Comparison of ENCODE assay signal across 15 cellular contexts in genomic region chr10:129969528-129970264, GRCh38. TPM values are rescaled to one million over a fixed set of nuclear protein-coding genes. Genes with fewer than 3 reads are reported as not detected.
A peak's percentile ranks its signal among the peaks of the same experiment; 100 is the strongest.
DNase-seq lines count a peak whose midpoint lies in the region; TF ChIP-seq lines count a peak whose summit lies in the region.
"Had no signal": no experiment of that assay in that cellular context is flagged by ENCODE, and none has a peak within 500 bp of the region (broad histone marks: within the 10 kb centered on the region; RNA-seq: fewer than 3 reads in every experiment).

No MANE protein-coding gene starts in this region.

- no peak overlapping the region for H2AFZ ChIP-seq in neural progenitor cell (replicated peaks)

- CTCF ChIA-PET in RWPE1 (lab: Yijun Ruan, JAX): interaction anchor here (0.8 to 1.6 kb wide), 4 partner anchors 81 to 381 kb away, joined by 3 to 5 read pairs (median 4); partner anchors contain the start of gene GLRX3

- peaks cover 81% of the 10 kb centered on the region for H4K20me1 ChIP-seq in neural progenitor cell (ENCODE audit: low read depth)

- H3K27ac Mint-ChIP-seq in endothelial cell (ENCODE audit: unreplicated experiment) (no peak overlapping the region), neural progenitor cell (no peak overlapping the region)

- H3F3A ChIP-seq in neural progenitor cell (ENCODE audit: low read depth): peaks cover 39% of the 10 kb centered on the region

- H3K27me3 Mint-ChIP-seq in endothelial cell (ENCODE audit: unreplicated experiment) (peaks cover 20% of the 10 kb centered on the region), neural progenitor cell (ENCODE audit: insufficient read depth, low read depth) (peaks cover 71% of the 10 kb centered on the region)

- no peaks in the 10 kb centered on the region for H3K36me3 ChIP-seq in HUES6 (ENCODE audit: control insufficient read depth, insufficient read depth, low read length)
- H3K36me3 ChIP-seq in neural progenitor cell: no peaks in the 10 kb centered on the region

- H3K4me1 Mint-ChIP-seq in endothelial cell (ENCODE audit: unreplicated experiment): peaks cover 21% of the 10 kb centered on the region
- H3K4me1 Mint-ChIP-seq in neural progenitor cell: peaks cover 27% of the 10 kb centered on the region

- DNase-seq in DMS 273 (lab: John Stamatoyannopoulos, UW; ENCODE audit: unreplicated experiment) (peak; percentile 56), DMS 273 treated with DMSO at 0.1 percent for 48 hours (lab: John Stamatoyannopoulos, UW) (no peak), endothelial cell (ENCODE audit: low spot score) (no peak), neural progenitor cell (ENCODE audit: low spot score) (peak; percentile 64), T1000 (lab: John Stamatoyannopoulos, UW) (no peak), RWPE1 (ENCODE audit: low spot score) (no peak), medulla oblongata (ENCODE audit: extremely low spot score) (no peak)
- DNase-seq: activated T-cell treated with anti-CD3 and anti-CD28 coated beads for 4 hours; central memory CD4-positive, alpha-beta T cell; kidney; NCI-H2081 treated with DMSO at 0.1 percent for 48 hours; stimulated activated CD4-positive, alpha-beta T cell treated with anti-CD3 and anti-CD28 coated beads, Interleukin-4, amount 100 ng/mL, for 4 hours had no signal

- H3K9me3 ChIP-seq in HUES6 (ENCODE audit: control insufficient read depth, insufficient read depth, low read depth, low read length) (no peaks in the 10 kb centered on the region), neural progenitor cell (ENCODE audit: low read depth) (no peaks in the 10 kb centered on the region)

- POLR2A ChIA-PET in RWPE1 (lab: Yijun Ruan, JAX; ENCODE audit: low non-redundant PET): no interaction called here

- H3K9me3 Mint-ChIP-seq in endothelial cell (ENCODE audit: unreplicated experiment) (no peaks in the 10 kb centered on the region), neural progenitor cell (no peaks in the 10 kb centered on the region)

- H3K36me3 Mint-ChIP-seq in endothelial cell (ENCODE audit: low read depth, unreplicated experiment): peaks cover 4% of the 10 kb centered on the region
- H3K36me3 Mint-ChIP-seq in neural progenitor cell: no peaks in the 10 kb centered on the region

- H3K27ac ChIP-seq in HUES6 (ENCODE audit: low read depth, low read length) (no peak overlapping the region), neural progenitor cell (no peak overlapping the region), RWPE1 (no peak overlapping the region)
- H3K27ac ChIP-seq: 22Rv1 had no signal

- H3K4me3 Mint-ChIP-seq in endothelial cell (ENCODE audit: unreplicated experiment): peak overlapping the region; percentile 67
- H3K4me3 Mint-ChIP-seq in neural progenitor cell: peak overlapping the region; percentile 52

- H3K79me2 ChIP-seq in neural progenitor cell (ENCODE audit: low read depth): no peaks in the 10 kb centered on the region

- H3K27me3 ChIP-seq in HUES6 (ENCODE audit: control insufficient read depth, insufficient read depth, low read length): peaks cover 99% of the 10 kb centered on the region
- peaks cover 100% of the 10 kb centered on the region for H3K27me3 ChIP-seq in neural progenitor cell

- no peak overlapping the region for H3K9ac ChIP-seq in HUES6 (ENCODE audit: low read length)
- no peak overlapping the region for H3K9ac ChIP-seq in neural progenitor cell

- H3K4me3 ChIP-seq in HUES6 (ENCODE audit: low read depth, low read length) (peak overlapping the region; percentile 50), neural progenitor cell (peak overlapping the region; percentile 13)
- H3K4me3 ChIP-seq: K562 had no signal

- no peak for TF ChIP-seq CTCF in endothelial cell (IDR thresholded peaks at IDR 0.05; ENCODE audit: unreplicated experiment)
- no peak for TF ChIP-seq CTCF in neural progenitor cell (IDR thresholded peaks at IDR 0.05)
- TF ChIP-seq CTCF in RWPE1 (conservative IDR thresholded peaks at IDR 0.05; ENCODE audit: low read depth): no peak

- H3K4me2 ChIP-seq in neural progenitor cell: peak overlapping the region; percentile 73

- H3K4me1 ChIP-seq in HUES6 (ENCODE audit: control insufficient read depth, insufficient read depth, low read length) (peaks cover 44% of the 10 kb centered on the region), neural progenitor cell (peaks cover 34% of the 10 kb centered on the region)

RNA-seq across cellular contexts. Expression of gene EBF3, which starts 5.6 kb away (rescaled TPM):
- 1.3 TPM for total RNA-seq in endothelial cell (ENCODE audit: unreplicated experiment)
- total RNA-seq in neural progenitor cell (ENCODE audit: low replicate concordance): 0.15 and 0.40 TPM in 2 replicates
- total RNA-seq: K562 had no signal

Comparison
In these comparisons a context has a peak if more than half of its experiments do, and no peak if none do; other contexts are left out.
1. DNase-seq: peak in DMS 273 (single experiment) and neural progenitor cell (single experiment); none in DMS 273 treated with DMSO at 0.1 percent for 48 hours (single experiment), endothelial cell (single experiment), T1000 (single experiment), RWPE1 (single experiment) and medulla oblongata (single experiment).